In the genomic region with DNA sequence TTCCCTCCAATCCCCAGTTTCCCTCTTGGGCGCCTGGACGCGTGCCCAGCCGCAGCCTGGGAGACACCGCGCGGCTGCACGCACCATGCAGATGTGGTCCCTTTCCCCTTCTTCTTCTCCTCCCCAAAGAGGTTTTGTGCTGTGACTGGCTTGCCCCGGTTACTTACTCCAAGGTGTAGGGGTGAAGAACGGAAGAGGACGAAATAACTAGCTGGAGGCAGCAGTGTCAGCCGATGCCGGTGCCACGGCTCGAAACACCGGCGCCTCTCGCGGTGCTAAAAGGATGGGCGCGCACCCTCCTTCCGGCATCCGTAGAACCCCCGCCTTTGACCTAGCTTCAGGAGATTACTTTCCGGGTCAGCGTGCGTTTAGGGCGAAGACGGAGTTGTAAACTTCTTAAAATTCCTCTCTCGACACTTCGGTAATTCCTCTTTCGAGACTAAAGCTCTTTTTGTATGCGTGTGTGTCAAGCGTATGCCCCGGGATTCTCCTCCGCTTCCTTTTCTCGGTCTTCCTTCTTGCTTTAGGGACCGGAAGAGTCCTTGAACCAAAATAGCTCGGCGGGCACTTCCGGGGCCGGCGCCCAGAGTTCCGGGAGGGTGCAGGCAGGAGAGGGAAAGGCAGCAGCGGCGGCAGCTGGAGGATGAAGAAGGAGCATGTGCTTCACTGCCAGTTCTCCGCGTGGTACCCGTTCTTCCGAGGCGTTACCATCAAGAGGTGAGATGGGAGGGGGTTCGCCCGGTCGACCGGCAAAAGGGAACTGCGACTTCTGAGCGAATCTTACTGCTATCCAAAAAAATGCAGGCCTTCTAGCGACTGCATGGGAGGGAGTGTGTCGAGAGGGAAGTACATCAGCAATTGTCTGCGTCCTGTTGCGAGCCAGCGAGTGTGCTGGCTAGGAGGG, we compare ENCODE assay signal across 1 cellular context.
TF ChIP-seq lines count a peak whose summit lies in the region.

A gene with protein sequence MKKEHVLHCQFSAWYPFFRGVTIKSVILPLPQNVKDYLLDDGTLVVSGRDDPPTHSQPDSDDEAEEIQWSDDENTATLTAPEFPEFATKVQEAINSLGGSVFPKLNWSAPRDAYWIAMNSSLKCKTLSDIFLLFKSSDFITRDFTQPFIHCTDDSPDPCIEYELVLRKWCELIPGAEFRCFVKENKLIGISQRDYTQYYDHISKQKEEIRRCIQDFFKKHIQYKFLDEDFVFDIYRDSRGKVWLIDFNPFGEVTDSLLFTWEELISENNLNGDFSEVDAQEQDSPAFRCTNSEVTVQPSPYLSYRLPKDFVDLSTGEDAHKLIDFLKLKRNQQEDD (plus strand): TSS at position 586 of the 904 bp plus-strand sequence. CDS start 58 bp downstream, at position 644.
A gene (minus strand): TSS at position 289 of the 904 bp plus-strand sequence. CDS start 9,600 bp downstream, outside the sequence.

TF ChIP-seq in HepG2, 621 proteins besides CTCF, POLR2A, EP300 and RAD21 (continued from another document and continues in another):
- TF ChIP-seq, protein P1, sequence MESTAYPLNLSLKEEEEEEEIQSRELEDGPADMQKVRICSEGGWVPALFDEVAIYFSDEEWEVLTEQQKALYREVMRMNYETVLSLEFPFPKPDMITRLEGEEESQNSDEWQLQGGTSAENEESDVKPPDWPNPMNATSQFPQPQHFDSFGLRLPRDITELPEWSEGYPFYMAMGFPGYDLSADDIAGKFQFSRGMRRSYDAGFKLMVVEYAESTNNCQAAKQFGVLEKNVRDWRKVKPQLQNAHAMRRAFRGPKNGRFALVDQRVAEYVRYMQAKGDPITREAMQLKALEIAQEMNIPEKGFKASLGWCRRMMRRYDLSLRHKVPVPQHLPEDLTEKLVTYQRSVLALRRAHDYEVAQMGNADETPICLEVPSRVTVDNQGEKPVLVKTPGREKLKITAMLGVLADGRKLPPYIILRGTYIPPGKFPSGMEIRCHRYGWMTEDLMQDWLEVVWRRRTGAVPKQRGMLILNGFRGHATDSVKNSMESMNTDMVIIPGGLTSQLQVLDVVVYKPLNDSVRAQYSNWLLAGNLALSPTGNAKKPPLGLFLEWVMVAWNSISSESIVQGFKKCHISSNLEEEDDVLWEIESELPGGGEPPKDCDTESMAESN (CRISPR knock-in tag; conservative IDR thresholded peaks at IDR 0.05) = 0 out of 2 replicates have a peak, but pooled peaks have one; percentile 31
- TF ChIP-seq ZNF34 (CRISPR knock-in tag; IDR thresholded peaks at IDR 0.05; ENCODE audit: borderline replicate concordance) (0 out of 2 replicates have a peak, but pooled peaks have one; percentile 42), MIXL1 (CRISPR knock-in tag; IDR thresholded peaks at IDR 0.05) (peak; percentile 56), ZNF432 (CRISPR knock-in tag; IDR thresholded peaks at IDR 0.05; ENCODE audit: borderline replicate concordance) (no peak), KDM6A (CRISPR knock-in tag; IDR thresholded peaks at IDR 0.05; ENCODE audit: low read depth) (no peak), ZNF615 (CRISPR knock-in tag; IDR thresholded peaks at IDR 0.05; ENCODE audit: borderline replicate concordance) (0 out of 2 replicates have a peak, but pooled peaks have one; percentile 6), ZNF350 (CRISPR knock-in tag; IDR thresholded peaks at IDR 0.05; ENCODE audit: borderline replicate concordance, low read depth) (peak; percentile 62; the same call in 1 of the 2 replicates), NFYB (CRISPR knock-in tag; IDR thresholded peaks at IDR 0.05) (no peak), ZNF737 (CRISPR knock-in tag; IDR thresholded peaks at IDR 0.05; ENCODE audit: borderline replicate concordance) (peak; percentile 33; the same call in 1 of the 2 replicates)
- TF ChIP-seq, protein P2, sequence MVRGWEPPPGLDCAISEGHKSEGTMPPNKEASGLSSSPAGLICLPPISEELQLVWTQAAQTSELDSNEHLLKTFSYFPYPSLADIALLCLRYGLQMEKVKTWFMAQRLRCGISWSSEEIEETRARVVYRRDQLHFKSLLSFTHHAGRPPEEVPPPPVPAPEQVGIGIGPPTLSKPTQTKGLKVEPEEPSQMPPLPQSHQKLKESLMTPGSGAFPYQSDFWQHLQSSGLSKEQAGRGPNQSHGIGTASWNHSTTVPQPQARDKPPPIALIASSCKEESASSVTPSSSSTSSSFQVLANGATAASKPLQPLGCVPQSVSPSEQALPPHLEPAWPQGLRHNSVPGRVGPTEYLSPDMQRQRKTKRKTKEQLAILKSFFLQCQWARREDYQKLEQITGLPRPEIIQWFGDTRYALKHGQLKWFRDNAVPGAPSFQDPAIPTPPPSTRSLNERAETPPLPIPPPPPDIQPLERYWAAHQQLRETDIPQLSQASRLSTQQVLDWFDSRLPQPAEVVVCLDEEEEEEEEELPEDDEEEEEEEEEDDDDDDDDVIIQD (CRISPR knock-in tag; IDR thresholded peaks at IDR 0.05; ENCODE audit: low read depth) = no peak
- TF ChIP-seq, protein P3, sequence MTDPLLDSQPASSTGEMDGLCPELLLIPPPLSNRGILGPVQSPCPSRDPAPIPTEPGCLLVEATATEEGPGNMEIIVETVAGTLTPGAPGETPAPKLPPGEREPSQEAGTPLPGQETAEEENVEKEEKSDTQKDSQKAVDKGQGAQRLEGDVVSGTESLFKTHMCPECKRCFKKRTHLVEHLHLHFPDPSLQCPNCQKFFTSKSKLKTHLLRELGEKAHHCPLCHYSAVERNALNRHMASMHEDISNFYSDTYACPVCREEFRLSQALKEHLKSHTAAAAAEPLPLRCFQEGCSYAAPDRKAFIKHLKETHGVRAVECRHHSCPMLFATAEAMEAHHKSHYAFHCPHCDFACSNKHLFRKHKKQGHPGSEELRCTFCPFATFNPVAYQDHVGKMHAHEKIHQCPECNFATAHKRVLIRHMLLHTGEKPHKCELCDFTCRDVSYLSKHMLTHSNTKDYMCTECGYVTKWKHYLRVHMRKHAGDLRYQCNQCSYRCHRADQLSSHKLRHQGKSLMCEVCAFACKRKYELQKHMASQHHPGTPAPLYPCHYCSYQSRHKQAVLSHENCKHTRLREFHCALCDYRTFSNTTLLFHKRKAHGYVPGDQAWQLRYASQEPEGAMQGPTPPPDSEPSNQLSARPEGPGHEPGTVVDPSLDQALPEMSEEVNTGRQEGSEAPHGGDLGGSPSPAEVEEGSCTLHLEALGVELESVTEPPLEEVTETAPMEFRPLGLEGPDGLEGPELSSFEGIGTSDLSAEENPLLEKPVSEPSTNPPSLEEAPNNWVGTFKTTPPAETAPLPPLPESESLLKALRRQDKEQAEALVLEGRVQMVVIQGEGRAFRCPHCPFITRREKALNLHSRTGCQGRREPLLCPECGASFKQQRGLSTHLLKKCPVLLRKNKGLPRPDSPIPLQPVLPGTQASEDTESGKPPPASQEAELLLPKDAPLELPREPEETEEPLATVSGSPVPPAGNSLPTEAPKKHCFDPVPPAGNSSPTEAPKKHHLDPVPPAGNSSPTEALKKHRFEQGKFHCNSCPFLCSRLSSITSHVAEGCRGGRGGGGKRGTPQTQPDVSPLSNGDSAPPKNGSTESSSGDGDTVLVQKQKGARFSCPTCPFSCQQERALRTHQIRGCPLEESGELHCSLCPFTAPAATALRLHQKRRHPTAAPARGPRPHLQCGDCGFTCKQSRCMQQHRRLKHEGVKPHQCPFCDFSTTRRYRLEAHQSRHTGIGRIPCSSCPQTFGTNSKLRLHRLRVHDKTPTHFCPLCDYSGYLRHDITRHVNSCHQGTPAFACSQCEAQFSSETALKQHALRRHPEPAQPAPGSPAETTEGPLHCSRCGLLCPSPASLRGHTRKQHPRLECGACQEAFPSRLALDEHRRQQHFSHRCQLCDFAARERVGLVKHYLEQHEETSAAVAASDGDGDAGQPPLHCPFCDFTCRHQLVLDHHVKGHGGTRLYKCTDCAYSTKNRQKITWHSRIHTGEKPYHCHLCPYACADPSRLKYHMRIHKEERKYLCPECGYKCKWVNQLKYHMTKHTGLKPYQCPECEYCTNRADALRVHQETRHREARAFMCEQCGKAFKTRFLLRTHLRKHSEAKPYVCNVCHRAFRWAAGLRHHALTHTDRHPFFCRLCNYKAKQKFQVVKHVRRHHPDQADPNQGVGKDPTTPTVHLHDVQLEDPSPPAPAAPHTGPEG (CRISPR knock-in tag; IDR thresholded peaks at IDR 0.05) = peak; percentile 6; the same call in 1 of the 2 replicates
- TF ChIP-seq, protein P4, sequence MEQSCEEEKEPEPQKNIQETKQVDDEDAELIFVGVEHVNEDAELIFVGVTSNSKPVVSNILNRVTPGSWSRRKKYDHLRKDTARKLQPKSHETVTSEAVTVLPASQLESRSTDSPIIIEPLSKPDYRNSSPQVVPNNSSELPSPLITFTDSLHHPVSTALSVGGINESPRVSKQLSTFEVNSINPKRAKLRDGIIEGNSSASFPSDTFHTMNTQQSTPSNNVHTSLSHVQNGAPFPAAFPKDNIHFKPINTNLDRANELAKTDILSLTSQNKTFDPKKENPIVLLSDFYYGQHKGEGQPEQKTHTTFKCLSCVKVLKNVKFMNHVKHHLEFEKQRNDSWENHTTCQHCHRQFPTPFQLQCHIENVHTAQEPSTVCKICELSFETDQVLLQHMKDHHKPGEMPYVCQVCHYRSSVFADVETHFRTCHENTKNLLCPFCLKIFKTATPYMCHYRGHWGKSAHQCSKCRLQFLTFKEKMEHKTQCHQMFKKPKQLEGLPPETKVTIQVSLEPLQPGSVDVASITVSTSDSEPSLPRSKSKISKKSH (CRISPR knock-in tag; IDR thresholded peaks at IDR 0.05; ENCODE audit: borderline replicate concordance) = 0 out of 2 replicates have a peak, but pooled peaks have one; percentile 15
- TF ChIP-seq, protein P5, sequence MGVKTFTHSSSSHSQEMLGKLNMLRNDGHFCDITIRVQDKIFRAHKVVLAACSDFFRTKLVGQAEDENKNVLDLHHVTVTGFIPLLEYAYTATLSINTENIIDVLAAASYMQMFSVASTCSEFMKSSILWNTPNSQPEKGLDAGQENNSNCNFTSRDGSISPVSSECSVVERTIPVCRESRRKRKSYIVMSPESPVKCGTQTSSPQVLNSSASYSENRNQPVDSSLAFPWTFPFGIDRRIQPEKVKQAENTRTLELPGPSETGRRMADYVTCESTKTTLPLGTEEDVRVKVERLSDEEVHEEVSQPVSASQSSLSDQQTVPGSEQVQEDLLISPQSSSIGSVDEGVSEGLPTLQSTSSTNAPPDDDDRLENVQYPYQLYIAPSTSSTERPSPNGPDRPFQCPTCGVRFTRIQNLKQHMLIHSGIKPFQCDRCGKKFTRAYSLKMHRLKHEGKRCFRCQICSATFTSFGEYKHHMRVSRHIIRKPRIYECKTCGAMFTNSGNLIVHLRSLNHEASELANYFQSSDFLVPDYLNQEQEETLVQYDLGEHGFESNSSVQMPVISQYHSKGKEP (CRISPR knock-in tag; IDR thresholded peaks at IDR 0.05) = peak; percentile 28; the same call in 1 of the 2 replicates
- TF ChIP-seq, protein P6, sequence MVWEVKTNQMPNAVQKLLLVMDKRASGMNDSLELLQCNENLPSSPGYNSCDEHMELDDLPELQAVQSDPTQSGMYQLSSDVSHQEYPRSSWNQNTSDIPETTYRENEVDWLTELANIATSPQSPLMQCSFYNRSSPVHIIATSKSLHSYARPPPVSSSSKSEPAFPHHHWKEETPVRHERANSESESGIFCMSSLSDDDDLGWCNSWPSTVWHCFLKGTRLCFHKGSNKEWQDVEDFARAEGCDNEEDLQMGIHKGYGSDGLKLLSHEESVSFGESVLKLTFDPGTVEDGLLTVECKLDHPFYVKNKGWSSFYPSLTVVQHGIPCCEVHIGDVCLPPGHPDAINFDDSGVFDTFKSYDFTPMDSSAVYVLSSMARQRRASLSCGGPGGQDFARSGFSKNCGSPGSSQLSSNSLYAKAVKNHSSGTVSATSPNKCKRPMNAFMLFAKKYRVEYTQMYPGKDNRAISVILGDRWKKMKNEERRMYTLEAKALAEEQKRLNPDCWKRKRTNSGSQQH (CRISPR knock-in tag; IDR thresholded peaks at IDR 0.05; ENCODE audit: low read depth) = peak; percentile 81
- TF ChIP-seq, protein P7, sequence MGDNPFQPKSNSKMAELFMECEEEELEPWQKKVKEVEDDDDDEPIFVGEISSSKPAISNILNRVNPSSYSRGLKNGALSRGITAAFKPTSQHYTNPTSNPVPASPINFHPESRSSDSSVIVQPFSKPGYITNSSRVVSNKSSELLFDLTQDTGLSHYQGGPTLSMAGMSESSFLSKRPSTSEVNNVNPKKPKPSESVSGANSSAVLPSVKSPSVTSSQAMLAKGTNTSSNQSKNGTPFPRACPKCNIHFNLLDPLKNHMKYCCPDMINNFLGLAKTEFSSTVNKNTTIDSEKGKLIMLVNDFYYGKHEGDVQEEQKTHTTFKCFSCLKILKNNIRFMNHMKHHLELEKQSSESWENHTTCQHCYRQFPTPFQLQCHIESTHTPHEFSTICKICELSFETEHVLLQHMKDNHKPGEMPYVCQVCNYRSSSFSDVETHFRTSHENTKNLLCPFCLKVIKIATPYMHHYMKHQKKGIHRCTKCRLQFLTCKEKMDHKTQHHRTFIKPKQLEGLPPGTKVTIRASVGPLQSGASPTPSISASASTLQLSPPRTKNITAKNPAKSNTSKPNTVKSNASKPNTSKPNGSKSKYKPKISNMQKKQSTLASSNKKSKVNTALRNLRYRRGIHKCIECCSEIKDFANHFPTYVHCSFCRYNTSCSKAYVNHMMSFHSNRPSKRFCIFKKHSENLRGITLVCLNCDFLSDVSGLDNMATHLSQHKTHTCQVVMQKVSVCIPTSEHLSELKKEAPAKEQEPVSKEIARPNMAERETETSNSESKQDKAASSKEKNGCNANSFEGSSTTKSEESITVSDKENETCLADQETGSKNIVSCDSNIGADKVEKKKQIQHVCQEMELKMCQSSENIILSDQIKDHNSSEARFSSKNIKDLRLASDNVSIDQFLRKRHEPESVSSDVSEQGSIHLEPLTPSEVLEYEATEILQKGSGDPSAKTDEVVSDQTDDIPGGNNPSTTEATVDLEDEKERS (CRISPR knock-in tag; IDR thresholded peaks at IDR 0.05) = peak; percentile 58
- TF ChIP-seq, protein P8, sequence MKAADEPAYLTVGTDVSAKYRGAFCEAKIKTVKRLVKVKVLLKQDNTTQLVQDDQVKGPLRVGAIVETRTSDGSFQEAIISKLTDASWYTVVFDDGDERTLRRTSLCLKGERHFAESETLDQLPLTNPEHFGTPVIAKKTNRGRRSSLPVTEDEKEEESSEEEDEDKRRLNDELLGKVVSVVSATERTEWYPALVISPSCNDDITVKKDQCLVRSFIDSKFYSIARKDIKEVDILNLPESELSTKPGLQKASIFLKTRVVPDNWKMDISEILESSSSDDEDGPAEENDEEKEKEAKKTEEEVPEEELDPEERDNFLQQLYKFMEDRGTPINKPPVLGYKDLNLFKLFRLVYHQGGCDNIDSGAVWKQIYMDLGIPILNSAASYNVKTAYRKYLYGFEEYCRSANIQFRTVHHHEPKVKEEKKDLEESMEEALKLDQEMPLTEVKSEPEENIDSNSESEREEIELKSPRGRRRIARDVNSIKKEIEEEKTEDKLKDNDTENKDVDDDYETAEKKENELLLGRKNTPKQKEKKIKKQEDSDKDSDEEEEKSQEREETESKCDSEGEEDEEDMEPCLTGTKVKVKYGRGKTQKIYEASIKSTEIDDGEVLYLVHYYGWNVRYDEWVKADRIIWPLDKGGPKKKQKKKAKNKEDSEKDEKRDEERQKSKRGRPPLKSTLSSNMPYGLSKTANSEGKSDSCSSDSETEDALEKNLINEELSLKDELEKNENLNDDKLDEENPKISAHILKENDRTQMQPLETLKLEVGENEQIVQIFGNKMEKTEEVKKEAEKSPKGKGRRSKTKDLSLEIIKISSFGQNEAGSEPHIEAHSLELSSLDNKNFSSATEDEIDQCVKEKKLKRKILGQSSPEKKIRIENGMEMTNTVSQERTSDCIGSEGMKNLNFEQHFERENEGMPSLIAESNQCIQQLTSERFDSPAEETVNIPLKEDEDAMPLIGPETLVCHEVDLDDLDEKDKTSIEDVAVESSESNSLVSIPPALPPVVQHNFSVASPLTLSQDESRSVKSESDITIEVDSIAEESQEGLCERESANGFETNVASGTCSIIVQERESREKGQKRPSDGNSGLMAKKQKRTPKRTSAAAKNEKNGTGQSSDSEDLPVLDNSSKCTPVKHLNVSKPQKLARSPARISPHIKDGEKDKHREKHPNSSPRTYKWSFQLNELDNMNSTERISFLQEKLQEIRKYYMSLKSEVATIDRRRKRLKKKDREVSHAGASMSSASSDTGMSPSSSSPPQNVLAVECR (CRISPR knock-in tag; IDR thresholded peaks at IDR 0.05; ENCODE audit: borderline replicate concordance) = peak; percentile 92
